Comparison of ENCODE assay signal across 26 cellular contexts in genomic region chr3:3097958-3098357, GRCh38. TPM values are rescaled to one million over a fixed set of nuclear protein-coding genes. Genes with fewer than 3 reads are reported as not detected.
DNase-seq lines count a peak whose midpoint lies in the region; ATAC-seq and TF ChIP-seq lines count a peak whose summit lies in the region.
"Had no signal": no experiment of that assay in that cellular context is flagged by ENCODE, and none has a peak within 500 bp of the region (broad histone marks: within the 10 kb centered on the region; RNA-seq: fewer than 3 reads in every experiment).

No MANE protein-coding gene starts in this region.

- WGBS in transverse colon (ENCODE audit: low coverage in 1 of 2), 2 donors, result 43 to 56% methylated on average over 4 of the region's 4 CpGs

- TF ChIP-seq CTCF in transverse colon (IDR thresholded peaks at IDR 0.05), result no peak

- in situ Hi-C loops in transverse colon (cut with MboI; ENCODE audit: low pct_ligation_motif_present in 1 of 4, low pct_unique_long_range_greater_than_20kb in 1 of 4, low sequenced_read_pairs in 3 of 4), result no loop called here

- H3K36me3 ChIP-seq in transverse colon, result no peaks in the 10 kb centered on the region

- peaks cover 1% of the 10 kb centered on the region for H3K36me3 Mint-ChIP-seq in memory B cell
- H3K36me3 Mint-ChIP-seq: CD8-positive, alpha-beta T cell had no signal

- no peaks in the 10 kb centered on the region for H3K9me3 ChIP-seq in transverse colon
- H3K9me3 ChIP-seq: Caco-2, SK-N-SH had no signal

- DNase-seq in memory B cell (ENCODE audit: low spot score in 2 of 2), result no peak
- peak; percentile 21 for DNase-seq in transverse colon
- no peak for DNase-seq in stimulated activated naive CD8-positive, alpha-beta T cell treated with anti-CD3 and anti-CD28 coated beads, Interleukin-15, amount 100 ng/mL, for 72 hours
- no peak for DNase-seq in NCI-H2196 treated with DMSO at 0.1 percent for 48 hours (lab: John Stamatoyannopoulos, UW; ENCODE audit: unreplicated experiment)
- no peak for DNase-seq in OCI-M2 (lab: John Stamatoyannopoulos, UW; ENCODE audit: unreplicated experiment)
- DNase-seq in activated naive CD4-positive, alpha-beta T cell treated with anti-CD3 and anti-CD28 coated beads, Interleukin-2, amount 50 U/mL, for 16 hours, result no peak
- DNase-seq: Caco-2; CD8-positive, alpha-beta T cell; GM23248; H9; KBM-7; NCI-H1048; NCI-H1417; NCI-H1694 treated with DMSO at 0.1 percent for 48 hours; NCI-H2081; NCI-H226; NCI-H510A; NCI-H69; OCI-M1; SK-N-SH had no signal

- ATAC-seq in HG02571 (IDR thresholded peaks at IDR 0.05; ENCODE audit: unreplicated experiment) (peak; percentile 47), HG03439 (IDR thresholded peaks at IDR 0.05; ENCODE audit: unreplicated experiment) (peak; percentile 45), memory B cell (ENCODE audit: low read depth) (peak; percentile 22)
- ATAC-seq in stimulated activated naive CD8-positive, alpha-beta T cell treated with anti-CD3 and anti-CD28 coated beads, Interleukin-15, amount 100 ng/mL, for 72 hours, result no peak
- ATAC-seq: CD8-positive, alpha-beta T cell; GM12878 had no signal

- no peaks in the 10 kb centered on the region for H3K27me3 ChIP-seq in transverse colon

- no peak overlapping the region for H3K4me3 ChIP-seq in transverse colon
- H3K4me3 ChIP-seq: GM12878, GM23248 had no signal

- H3K27me3 Mint-ChIP-seq in memory B cell, result peaks cover 2% of the 10 kb centered on the region
- no peaks in the 10 kb centered on the region for H3K27me3 Mint-ChIP-seq in stimulated activated naive CD8-positive, alpha-beta T cell treated with anti-CD3 and anti-CD28 coated beads, Interleukin-15, amount 100 ng/mL, for 72 hours

- H3K4me3 Mint-ChIP-seq in memory B cell, result no peak overlapping the region
- H3K4me3 Mint-ChIP-seq in stimulated activated naive CD8-positive, alpha-beta T cell treated with anti-CD3 and anti-CD28 coated beads, Interleukin-15, amount 100 ng/mL, for 72 hours, result no peak overlapping the region
- H3K4me3 Mint-ChIP-seq: B cell; CD8-positive, alpha-beta T cell; H9 had no signal

- peaks cover 16% of the 10 kb centered on the region for H3K4me1 Mint-ChIP-seq in memory B cell
- no peaks in the 10 kb centered on the region for H3K4me1 Mint-ChIP-seq in stimulated activated naive CD8-positive, alpha-beta T cell treated with anti-CD3 and anti-CD28 coated beads, Interleukin-15, amount 100 ng/mL, for 72 hours

- no peaks in the 10 kb centered on the region for H3K9me3 Mint-ChIP-seq in memory B cell
- H3K9me3 Mint-ChIP-seq in stimulated activated naive CD8-positive, alpha-beta T cell treated with anti-CD3 and anti-CD28 coated beads, Interleukin-15, amount 100 ng/mL, for 72 hours, result no peaks in the 10 kb centered on the region
- H3K9me3 Mint-ChIP-seq: CD8-positive, alpha-beta T cell; H9 had no signal

- TF ChIP-seq POLR2A in transverse colon (IDR thresholded peaks at IDR 0.05), result no peak

- peak overlapping the region; percentile 28 for H3K27ac Mint-ChIP-seq in memory B cell
- H3K27ac Mint-ChIP-seq in stimulated activated naive CD8-positive, alpha-beta T cell treated with anti-CD3 and anti-CD28 coated beads, Interleukin-15, amount 100 ng/mL, for 72 hours, result no peak overlapping the region
- H3K27ac Mint-ChIP-seq: B cell; CD8-positive, alpha-beta T cell; H9 had no signal

- TF ChIP-seq EP300 in transverse colon (IDR thresholded peaks at IDR 0.05; ENCODE audit: low read depth), result no peak

- no peaks in the 10 kb centered on the region for H3K4me1 ChIP-seq in transverse colon
- H3K4me1 ChIP-seq: Caco-2 had no signal

- peak overlapping the region in 1 of 4 donors; percentile 48 for H3K27ac ChIP-seq in transverse colon
- H3K27ac ChIP-seq: C4-2B, GM23248 had no signal

- intact Hi-C loops in transverse colon (cut with DNase I; ENCODE audit: low total_unique reads), result no loop called here

RNA-seq across cellular contexts. Expression of gene IL5RA, which starts 12.2 kb away (rescaled TPM):
- total RNA-seq in transverse colon, result under 1 TPM in 2 of 4 donors, not detected in 2; 0.27 to 0.95 TPM
- total RNA-seq: A673; CD8-positive, alpha-beta T cell; GM23248; H9 had no signal

RNA-seq across cellular contexts. Expression of gene TRNT1, which starts 28.8 kb away (rescaled TPM):
- 10 to 100 TPM; 16.1 to 75.6 (median 23.9) TPM for total RNA-seq in transverse colon
